In the genomic region with DNA sequence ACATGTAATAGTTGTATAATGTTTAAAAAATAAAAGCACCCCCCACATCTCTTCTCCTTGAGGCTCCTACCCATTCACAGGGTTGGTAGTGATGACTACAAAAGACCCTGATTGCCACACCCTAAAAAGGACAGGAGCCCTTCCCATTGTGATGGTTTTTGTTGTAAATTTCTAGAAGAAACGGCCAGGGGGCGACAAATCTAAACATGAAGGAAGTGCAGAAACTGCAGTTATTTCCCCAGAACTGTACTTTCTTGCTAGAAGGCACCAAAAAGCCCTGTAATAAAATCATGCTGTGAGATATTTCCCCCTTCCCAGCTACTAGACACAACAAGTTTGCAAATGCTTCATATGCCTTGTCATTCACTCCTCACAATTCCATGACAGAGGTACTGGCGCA, we compare ENCODE assay signal across 8 cellular contexts. TPM values are rescaled to one million over a fixed set of nuclear protein-coding genes. Genes with fewer than 3 reads are reported as not detected.
DNase-seq lines count a peak whose midpoint lies in the region; ATAC-seq and TF ChIP-seq lines count a peak whose summit lies in the region.

No MANE protein-coding gene starts in this region.

- H3K4me1 ChIP-seq in right lobe of liver, result no peaks in the 10 kb centered on the region

- H3K27ac ChIP-seq in right lobe of liver, result no peak overlapping the region

- peak; percentile 62 for ATAC-seq in HG03354 (IDR thresholded peaks at IDR 0.05; ENCODE audit: poor library complexity, severe bottlenecking, unreplicated experiment)
- ATAC-seq in right lobe of liver, result peak in 2 of 4 donors; percentile 19 to 33

- 40% methylated on average over 3 of the region's 3 CpGs for WGBS in right lobe of liver (ENCODE audit: insufficient coverage, low coverage, low lambda C conversion rate, missing lambda C conversion rate)

- no peak overlapping the region for H3K4me3 ChIP-seq in WI38 (ENCODE audit: low read depth, low read length)
- no peak overlapping the region for H3K4me3 ChIP-seq in right lobe of liver

- intact Hi-C loops in right lobe of liver (cut with DNase I), result no loop called here

- TF ChIP-seq POLR2A in right lobe of liver (IDR thresholded peaks at IDR 0.05), result no peak

- H3K36me3 ChIP-seq in right lobe of liver, result no peaks in the 10 kb centered on the region

- DNase-seq in COR-L47 (lab: John Stamatoyannopoulos, UW) (peak; percentile 22), right lobe of liver (no peak), NCI-H2029 (lab: John Stamatoyannopoulos, UW) (no peak), COLO668 (lab: John Stamatoyannopoulos, UW; ENCODE audit: unreplicated experiment) (no peak)
- no peak for DNase-seq in stimulated activated CD4-positive, alpha-beta T cell treated with anti-CD3 and anti-CD28 coated beads, Interleukin-4, amount 100 ng/mL, for 24 hours
- no peak for DNase-seq in effector CD8-positive, alpha-beta T cell (lab: John Stamatoyannopoulos, UW)

- no peaks in the 10 kb centered on the region for H3K27me3 ChIP-seq in right lobe of liver

- TF ChIP-seq CTCF in WI38 (IDR thresholded peaks at IDR 0.05; ENCODE audit: low read depth, low read length) (peak; percentile 8; the same call in 1 of the 2 replicates), right lobe of liver (IDR thresholded peaks at IDR 0.05) (peak; percentile 7 to 33 (median 26))

- H3K9me3 ChIP-seq in right lobe of liver, result no peaks in the 10 kb centered on the region

RNA-seq across cellular contexts. Expression of a gene that starts 10.8 kb away (rescaled TPM):
- 1 to 10 TPM; 2.2 to 4.5 (median 2.3) TPM for total RNA-seq in right lobe of liver

RNA-seq across cellular contexts. Expression of a gene that starts 17.7 kb away (rescaled TPM):
- total RNA-seq in right lobe of liver, result 10 to 100 TPM; 30.6 to 41.4 (median 34.6) TPM
